28 cellular contexts compared by ENCODE assay signal in the genomic region with DNA sequence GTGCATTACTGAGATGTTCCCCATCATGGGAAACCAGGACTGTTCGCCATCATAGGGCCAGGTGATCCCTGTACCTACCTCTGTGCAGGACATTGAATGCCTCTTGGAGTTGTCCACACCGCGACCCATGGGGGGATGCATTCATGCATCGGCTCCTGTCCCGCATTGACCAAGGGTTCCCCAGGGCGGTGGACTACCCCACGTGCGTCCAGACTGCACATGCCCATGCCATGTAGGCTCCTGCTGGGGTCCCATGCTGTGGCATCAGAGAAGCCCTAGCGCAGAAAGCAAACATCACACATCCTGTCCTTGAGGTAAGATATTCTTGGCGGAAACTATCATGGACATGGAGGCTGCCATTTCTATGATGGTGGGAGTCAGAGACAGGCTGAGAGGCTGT.
DNase-seq lines count a peak whose midpoint lies in the region; ATAC-seq and TF ChIP-seq lines count a peak whose summit lies in the region.
"Had no signal": no experiment of that assay in that cellular context is flagged by ENCODE, and none has a peak within 500 bp of the region (broad histone marks: within the 10 kb centered on the region; RNA-seq: fewer than 3 reads in every experiment).

No MANE protein-coding gene starts in this region.

- intact Hi-C loops in testis (cut with DNase I; ENCODE audit: low total_unique reads): no loop called here
- intact Hi-C loops in posterior cingulate gyrus (cut with DNase I): no loop called here

- no peak overlapping the region for H3K27ac Mint-ChIP-seq in activated naive CD8-positive, alpha-beta T cell treated with anti-CD3 and anti-CD28 coated beads, Interleukin-2, amount 10 ng/mL, durations not matched to agents 7 days and 5 days
- H3K27ac Mint-ChIP-seq in activated naive CD8-positive, alpha-beta T cell treated with anti-CD3 and anti-CD28 coated beads for 36 hours: no peak overlapping the region
- H3K27ac Mint-ChIP-seq: activated B cell treated with CpG ODN at 0.5 μM for 24 hours; activated naive CD4-positive, alpha-beta T cell treated with anti-CD3 and anti-CD28 coated beads, Interleukin-2, amount 10 ng/mL, durations not matched to agents 7 days and 5 days; CD8-positive, alpha-beta memory T cell; dendritic cell treated with granulocyte-macrophage colony-stimulating factor and Interleukin-4, amounts not matched to agents 40 ng/mL and 50 ng/mL, for 4 days had no signal

- no peak overlapping the region for H3K4me3 ChIP-seq in lung
- H3K4me3 ChIP-seq in testis: no peak overlapping the region
- H3K4me3 ChIP-seq: cardiac muscle cell, esophagus squamous epithelium, K562, transverse colon had no signal

- no peaks in the 10 kb centered on the region for H3K4me1 Mint-ChIP-seq in activated naive CD8-positive, alpha-beta T cell treated with anti-CD3 and anti-CD28 coated beads, Interleukin-2, amount 10 ng/mL, durations not matched to agents 7 days and 5 days
- peaks cover 3% of the 10 kb centered on the region for H3K4me1 Mint-ChIP-seq in activated naive CD8-positive, alpha-beta T cell treated with anti-CD3 and anti-CD28 coated beads for 36 hours
- H3K4me1 Mint-ChIP-seq: activated B cell treated with CpG ODN at 0.5 μM for 24 hours; activated naive CD4-positive, alpha-beta T cell treated with anti-CD3 and anti-CD28 coated beads, Interleukin-2, amount 10 ng/mL, durations not matched to agents 7 days and 5 days; CD8-positive, alpha-beta memory T cell had no signal

- 86 to 94% methylated on average over 10 of the region's 10 CpGs for WGBS in lung, 2 donors
- 95 to 96% methylated on average over 6 to 10 of the region's 10 CpGs for WGBS in testis, 2 donors

- TF ChIP-seq CTCF in lung (IDR thresholded peaks at IDR 0.05; ENCODE audit: control extremely low read depth, extremely low read depth) (no peak), testis (IDR thresholded peaks at IDR 0.05) (no peak)

- H3K4me1 ChIP-seq in lung (ENCODE audit: control insufficient read depth in 2 of 2, insufficient read depth in 2 of 2, low read length in 2 of 2): no peaks in the 10 kb centered on the region
- H3K4me1 ChIP-seq in testis: no peaks in the 10 kb centered on the region
- H3K4me1 ChIP-seq: transverse colon had no signal

- POLR2A ChIA-PET in activated naive CD8-positive, alpha-beta T cell treated with anti-CD3 and anti-CD28 coated beads, Interleukin-2, amount 10 ng/mL, durations not matched to agents 7 days and 5 days (lab: Charles Lee): no interaction called here

- ATAC-seq in activated naive CD8-positive, alpha-beta T cell treated with anti-CD3 and anti-CD28 coated beads, Interleukin-2, amount 10 ng/mL, durations not matched to agents 7 days and 5 days (ENCODE audit: low read depth): no peak
- ATAC-seq in lung (ENCODE audit: insufficient read depth, low FRiP score) (no peak), HG02973 (IDR thresholded peaks at IDR 0.05; ENCODE audit: unreplicated experiment) (no peak)
- ATAC-seq: K562, left cardiac atrium, Panc1 had no signal

- no peaks in the 10 kb centered on the region for H3K36me3 Mint-ChIP-seq in activated naive CD8-positive, alpha-beta T cell treated with anti-CD3 and anti-CD28 coated beads, Interleukin-2, amount 10 ng/mL, durations not matched to agents 7 days and 5 days
- H3K36me3 Mint-ChIP-seq in activated naive CD8-positive, alpha-beta T cell treated with anti-CD3 and anti-CD28 coated beads for 36 hours: no peaks in the 10 kb centered on the region
- H3K36me3 Mint-ChIP-seq: activated naive CD4-positive, alpha-beta T cell treated with anti-CD3 and anti-CD28 coated beads, Interleukin-2, amount 10 ng/mL, durations not matched to agents 7 days and 5 days; CD8-positive, alpha-beta memory T cell had no signal

- DNase-seq in activated naive CD8-positive, alpha-beta T cell treated with anti-CD3 and anti-CD28 coated beads, Interleukin-2, amount 10 ng/mL, durations not matched to agents 7 days and 5 days: peak; percentile 14
- no peak for DNase-seq in activated naive CD8-positive, alpha-beta T cell treated with anti-CD3 and anti-CD28 coated beads for 36 hours
- peak; percentile 40 for DNase-seq in activated CD8-positive, alpha-beta memory T cell treated with anti-CD3 and anti-CD28 coated beads for 24 hours
- DNase-seq in lung (ENCODE audit: low spot score) (peak; percentile 19), testis (peak; percentile 8), posterior cingulate gyrus (no peak), NCI-H526 (lab: John Stamatoyannopoulos, UW) (no peak)
- DNase-seq: activated B cell treated with CpG ODN at 0.5 μM for 24 hours; activated naive CD4-positive, alpha-beta T cell treated with anti-CD3 and anti-CD28 coated beads, Interleukin-2, amount 10 ng/mL, durations not matched to agents 7 days and 5 days; aorta; BE2C; CD8-positive, alpha-beta memory T cell; DMS153; esophagus squamous epithelium; H7; left cardiac atrium; mesendoderm; NCI-H1105 treated with DMSO at 0.1 percent for 48 hours; NCI-H2029; NCI-H69; nucleus accumbens; SIG-M5; transverse colon had no signal

- TF ChIP-seq POLR2A in testis (IDR thresholded peaks at IDR 0.05): no peak

- H3K4me3 Mint-ChIP-seq in activated naive CD8-positive, alpha-beta T cell treated with anti-CD3 and anti-CD28 coated beads, Interleukin-2, amount 10 ng/mL, durations not matched to agents 7 days and 5 days: no peak overlapping the region
- no peak overlapping the region for H3K4me3 Mint-ChIP-seq in activated naive CD8-positive, alpha-beta T cell treated with anti-CD3 and anti-CD28 coated beads for 36 hours
- H3K4me3 Mint-ChIP-seq: activated B cell treated with CpG ODN at 0.5 μM for 24 hours; activated naive CD4-positive, alpha-beta T cell treated with anti-CD3 and anti-CD28 coated beads, Interleukin-2, amount 10 ng/mL, durations not matched to agents 7 days and 5 days; CD8-positive, alpha-beta memory T cell; dendritic cell treated with granulocyte-macrophage colony-stimulating factor and Interleukin-4, amounts not matched to agents 40 ng/mL and 50 ng/mL, for 4 days had no signal

- peaks cover 7% of the 10 kb centered on the region for H3K27me3 Mint-ChIP-seq in activated naive CD8-positive, alpha-beta T cell treated with anti-CD3 and anti-CD28 coated beads, Interleukin-2, amount 10 ng/mL, durations not matched to agents 7 days and 5 days
- H3K27me3 Mint-ChIP-seq in activated naive CD8-positive, alpha-beta T cell treated with anti-CD3 and anti-CD28 coated beads for 36 hours: peaks cover 4% of the 10 kb centered on the region

- H3K36me3 ChIP-seq in lung (ENCODE audit: control insufficient read depth in 2 of 2, insufficient read depth in 2 of 2, low read length in 2 of 2) (no peaks in the 10 kb centered on the region), testis (ENCODE audit: low read depth, missing control alignments) (no peaks in the 10 kb centered on the region)
- H3K36me3 ChIP-seq: BE2C, cardiac muscle cell, esophagus squamous epithelium, transverse colon had no signal

- H3K27ac ChIP-seq in lung (ENCODE audit: low read depth in 1 of 2, low read length in 1 of 2) (no peak overlapping the region), testis (no peak overlapping the region)
- H3K27ac ChIP-seq: cardiac muscle cell, esophagus squamous epithelium, transverse colon had no signal

- H3K9me3 Mint-ChIP-seq in activated naive CD8-positive, alpha-beta T cell treated with anti-CD3 and anti-CD28 coated beads, Interleukin-2, amount 10 ng/mL, durations not matched to agents 7 days and 5 days: peaks cover 2% of the 10 kb centered on the region
- H3K9me3 Mint-ChIP-seq in activated naive CD8-positive, alpha-beta T cell treated with anti-CD3 and anti-CD28 coated beads for 36 hours: peaks cover 5% of the 10 kb centered on the region

- H3K9me3 ChIP-seq in lung (ENCODE audit: control insufficient read depth in 2 of 2, insufficient read depth in 1 of 2, low read length in 1 of 2) (peaks cover 0 to 8% of the 10 kb centered on the region in 2 donors), testis (no peaks in the 10 kb centered on the region)
- H3K9me3 ChIP-seq: BE2C, esophagus squamous epithelium, transverse colon had no signal

- H3K27me3 ChIP-seq in lung (ENCODE audit: control insufficient read depth, insufficient read depth) (no peaks in the 10 kb centered on the region), testis (no peaks in the 10 kb centered on the region)
- H3K27me3 ChIP-seq: BE2C, cardiac muscle cell, transverse colon had no signal

Comparison
In these comparisons a context has a peak if more than half of its experiments do, and no peak if none do; other contexts are left out.
1. DNase-seq: peak in activated naive CD8-positive, alpha-beta T cell treated with anti-CD3 and anti-CD28 coated beads, Interleukin-2, amount 10 ng/mL, durations not matched to agents 7 days and 5 days (single experiment), activated CD8-positive, alpha-beta memory T cell treated with anti-CD3 and anti-CD28 coated beads for 24 hours (single experiment), lung (single experiment) and testis (single experiment); none in activated naive CD8-positive, alpha-beta T cell treated with anti-CD3 and anti-CD28 coated beads for 36 hours (single experiment), posterior cingulate gyrus (0 of 10) and NCI-H526 (0 of 2).